ENCODE assay signal across 10 cellular contexts in genomic region chr6:16747232-16748027, GRCh38. TPM values are rescaled to one million over a fixed set of nuclear protein-coding genes. Genes with fewer than 3 reads are reported as not detected.
DNase-seq lines count a peak whose midpoint lies in the region; ATAC-seq and TF ChIP-seq lines count a peak whose summit lies in the region.
"Had no signal": no experiment of that assay in that cellular context is flagged by ENCODE, and none has a peak within 500 bp of the region (broad histone marks: within the 10 kb centered on the region; RNA-seq: fewer than 3 reads in every experiment).

No MANE protein-coding gene starts in this region.

- H3K4me3 ChIP-seq in A673 (ENCODE audit: low read depth, low read length, poor library complexity, severe bottlenecking): no peak overlapping the region
- H3K4me3 ChIP-seq in MG63: no peak overlapping the region
- no peak overlapping the region for H3K4me3 ChIP-seq in lower lobe of right lung

- H3K36me3 ChIP-seq in A673 (ENCODE audit: insufficient read depth, low read length, poor library complexity, severe bottlenecking) (no peaks in the 10 kb centered on the region), MG63 (peaks cover 5% of the 10 kb centered on the region; the same call in 1 of the 2 replicates), lower lobe of right lung (no peaks in the 10 kb centered on the region)

- peak; percentile 15 to 47 for ATAC-seq in lower lobe of right lung
- ATAC-seq in GM21576 (IDR thresholded peaks at IDR 0.05; ENCODE audit: unreplicated experiment): no peak
- ATAC-seq in HG02852 (IDR thresholded peaks at IDR 0.05; ENCODE audit: unreplicated experiment): no peak

- no TSS peak for BruUV-seq in A673 (replicated peaks; lab: Mats Ljungman, UMichigan)

- no peaks in the 10 kb centered on the region for H3K9me3 Mint-ChIP-seq in dendritic cell treated with granulocyte-macrophage colony-stimulating factor and Interleukin-4, amounts not matched to agents 40 ng/mL and 50 ng/mL, for 4 days
- H3K9me3 Mint-ChIP-seq: activated naive CD4-positive, alpha-beta T cell treated with anti-CD3 and anti-CD28 coated beads, Interleukin-2, amount 50 U/mL, for 24 hours; neural crest cell had no signal

- peak overlapping the region; percentile 65 for H3K27ac Mint-ChIP-seq in dendritic cell treated with granulocyte-macrophage colony-stimulating factor and Interleukin-4, amounts not matched to agents 40 ng/mL and 50 ng/mL, for 4 days
- H3K27ac Mint-ChIP-seq: activated naive CD4-positive, alpha-beta T cell treated with anti-CD3 and anti-CD28 coated beads, Interleukin-2, amount 50 U/mL, for 24 hours had no signal

- H3K27me3 ChIP-seq in A673 (replicated peaks; ENCODE audit: insufficient read depth, low read depth, low read length, poor library complexity) (no peaks in the 10 kb centered on the region), MG63 (no peaks in the 10 kb centered on the region), lower lobe of right lung (ENCODE audit: low read depth) (no peaks in the 10 kb centered on the region)

- no peak overlapping the region for H3K4me3 Mint-ChIP-seq in dendritic cell treated with granulocyte-macrophage colony-stimulating factor and Interleukin-4, amounts not matched to agents 40 ng/mL and 50 ng/mL, for 4 days
- H3K4me3 Mint-ChIP-seq: activated naive CD4-positive, alpha-beta T cell treated with anti-CD3 and anti-CD28 coated beads, Interleukin-2, amount 50 U/mL, for 24 hours; neural crest cell had no signal

- CTCF ChIA-PET in A673 (lab: Charles Lee): interaction anchor here (0.6 to 0.7 kb wide), 2 partner anchors 14 to 221 kb away, joined by 5 to 10 read pairs; partner anchors contain the start of gene ATXN1

- peaks cover 40% of the 10 kb centered on the region for H3K4me1 ChIP-seq in A673 (ENCODE audit: insufficient read depth, low read length, poor library complexity, severe bottlenecking)
- H3K4me1 ChIP-seq in lower lobe of right lung: peaks cover 48% of the 10 kb centered on the region

- H3K9me3 ChIP-seq in A673 (ENCODE audit: low read depth, low read length, poor library complexity, severe bottlenecking) (no peaks in the 10 kb centered on the region), MG63 (no peaks in the 10 kb centered on the region), lower lobe of right lung (no peaks in the 10 kb centered on the region)

- H3K4me1 Mint-ChIP-seq in dendritic cell treated with granulocyte-macrophage colony-stimulating factor and Interleukin-4, amounts not matched to agents 40 ng/mL and 50 ng/mL, for 4 days (ENCODE audit: low read depth): peaks cover 92% of the 10 kb centered on the region

- POLR2A ChIA-PET in A673 (lab: Charles Lee; ENCODE audit: low non-redundant PET): no interaction called here

- peak overlapping the region; percentile 3 for H3K27ac ChIP-seq in A673 (ENCODE audit: low read depth, low read length, poor library complexity, severe bottlenecking)
- peak overlapping the region; percentile 48 for H3K27ac ChIP-seq in lower lobe of right lung

- DNase-seq in A673 (ENCODE audit: low spot score) (peak; percentile 64), MG63 (peak; percentile 31), lower lobe of right lung (no peak)
- no peak for DNase-seq in stimulated activated CD4-positive, alpha-beta T cell treated with anti-CD3 and anti-CD28 coated beads, Interleukin-15, amount 100 ng/mL, for 24 hours
- DNase-seq in activated CD4-positive, CD25-positive, alpha-beta regulatory T cell treated with anti-CD3 and anti-CD28 coated beads, Interleukin-2, amount 50 U/mL, for 72 hours: no peak

- intact Hi-C loops in A673 (cut with micrococcal nuclease; ENCODE audit: unreplicated experiment) (no loop called here), lower lobe of right lung (cut with DNase I) (no loop called here)
- intact Hi-C loops in dendritic cell treated with granulocyte-macrophage colony-stimulating factor and Interleukin-4, amounts not matched to agents 40 ng/mL and 50 ng/mL, for 4 days (cut with micrococcal nuclease): no loop called here

- no peaks in the 10 kb centered on the region for H3K27me3 Mint-ChIP-seq in dendritic cell treated with granulocyte-macrophage colony-stimulating factor and Interleukin-4, amounts not matched to agents 40 ng/mL and 50 ng/mL, for 4 days
- H3K27me3 Mint-ChIP-seq: activated naive CD4-positive, alpha-beta T cell treated with anti-CD3 and anti-CD28 coated beads, Interleukin-2, amount 50 U/mL, for 24 hours had no signal

- H3K36me3 Mint-ChIP-seq in dendritic cell treated with granulocyte-macrophage colony-stimulating factor and Interleukin-4, amounts not matched to agents 40 ng/mL and 50 ng/mL, for 4 days (ENCODE audit: low read depth): peaks cover 97% of the 10 kb centered on the region

- TF ChIP-seq CTCF in A673 (conservative IDR thresholded peaks at IDR 0.05; ENCODE audit: low read depth, low read length) (no peak), lower lobe of right lung (IDR thresholded peaks at IDR 0.05) (no peak)

RNA-seq across cellular contexts. Expression of gene ATXN1, which starts 13.8 kb away (rescaled TPM):
- 25.6 and 25.7 TPM in 2 replicates for total RNA-seq in A673 (2021)
- 1.9 and 5.9 TPM in 2 replicates for total RNA-seq in MG63 (2014; rRNA removed; shearing (Covaris generic); ENCODE audit: low replicate concordance)
- total RNA-seq in lower lobe of right lung: 75.9 TPM

Comparison
In these comparisons a context has a peak if more than half of its experiments do, and no peak if none do; other contexts are left out.
1. DNase-seq: peak in A673 (single experiment) and MG63 (single experiment); none in lower lobe of right lung (single experiment), stimulated activated CD4-positive, alpha-beta T cell treated with anti-CD3 and anti-CD28 coated beads, Interleukin-15, amount 100 ng/mL, for 24 hours (single experiment) and activated CD4-positive, CD25-positive, alpha-beta regulatory T cell treated with anti-CD3 and anti-CD28 coated beads, Interleukin-2, amount 50 U/mL, for 72 hours (single experiment).
2. ATAC-seq: peak in lower lobe of right lung (2 of 2); none in GM21576 (single experiment) and HG02852 (single experiment).